In the genomic region with DNA sequence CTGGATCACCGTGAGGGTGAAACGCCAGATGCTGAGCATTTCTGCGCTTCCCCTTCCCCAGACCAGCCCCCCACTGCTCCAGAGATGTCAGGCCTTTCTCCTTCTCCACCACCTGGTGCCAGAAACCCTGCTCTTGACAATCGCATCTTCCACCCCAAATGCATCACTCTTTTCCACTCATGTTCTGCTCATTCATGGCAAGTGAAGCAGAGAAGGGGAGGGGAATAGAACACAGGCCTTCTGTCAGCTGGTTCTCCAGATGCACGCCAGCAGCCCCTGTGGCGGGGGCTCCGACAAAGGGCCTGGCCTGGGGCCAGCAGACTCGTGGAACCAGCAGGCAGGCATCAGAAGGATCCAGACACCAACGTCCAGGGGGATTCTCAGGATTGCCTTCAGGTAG, we compare ENCODE assay signal across 10 cellular contexts.
DNase-seq lines count a peak whose midpoint lies in the region; ATAC-seq and TF ChIP-seq lines count a peak whose summit lies in the region.
"Had no signal": no experiment of that assay in that cellular context is flagged by ENCODE, and none has a peak within 500 bp of the region (broad histone marks: within the 10 kb centered on the region; RNA-seq: fewer than 3 reads in every experiment).

No MANE protein-coding gene starts in this region.

- peak overlapping the region; percentile 47 to 63 (median 62) for H3K4me3 Mint-ChIP-seq in T-cell

- intact Hi-C loops in A673 (cut with micrococcal nuclease; ENCODE audit: unreplicated experiment): no loop called here

- no peak overlapping the region for H3K4me2 ChIP-seq in DND-41 (ENCODE audit: insufficient read depth, low read length)

- H3K27ac ChIP-seq in A673 (ENCODE audit: low read depth, low read length, poor library complexity, severe bottlenecking) (no peak overlapping the region), DND-41 (ENCODE audit: low read length) (peak overlapping the region; percentile 52)
- H3K27ac ChIP-seq: pancreas, VCaP had no signal

- peak overlapping the region; percentile 79 to 94 for H3K27ac Mint-ChIP-seq in T-cell

- H3K9me3 Mint-ChIP-seq in T-cell: peaks cover 0 to 8% (median 0%) of the 10 kb centered on the region in 3 donors

- peaks cover 13% of the 10 kb centered on the region for H3K4me1 ChIP-seq in A673 (ENCODE audit: insufficient read depth, low read length, poor library complexity, severe bottlenecking)
- peaks cover 15% of the 10 kb centered on the region for H3K4me1 ChIP-seq in DND-41 (ENCODE audit: insufficient read depth, low read length)
- H3K4me1 ChIP-seq: pancreas had no signal

- no peak for TF ChIP-seq CTCF in A673 (conservative IDR thresholded peaks at IDR 0.05; ENCODE audit: low read depth, low read length)
- TF ChIP-seq CTCF in DND-41 (IDR thresholded peaks at IDR 0.05; ENCODE audit: borderline replicate concordance, extremely low read depth, low read length, poor library complexity, severe bottlenecking): no peak

- BruUV-seq in A673 (replicated peaks; lab: Mats Ljungman, UMichigan): no TSS peak

- H3K27me3 ChIP-seq in A673 (replicated peaks; ENCODE audit: insufficient read depth, low read depth, low read length, poor library complexity): no peaks in the 10 kb centered on the region
- H3K27me3 ChIP-seq in DND-41 (ENCODE audit: insufficient read depth, low read length, poor library complexity): no peaks in the 10 kb centered on the region
- H3K27me3 ChIP-seq: pancreas had no signal

- peaks cover 12% of the 10 kb centered on the region for H4K20me1 ChIP-seq in DND-41 (ENCODE audit: insufficient read depth, low read length)

- ATAC-seq in DND-41 (ENCODE audit: insufficient read depth, low read depth) (0 out of 3 replicates have a peak, but pooled peaks have one; percentile 41), T-cell (replicated peaks in 1 of 4) (no peak), GM19463 (IDR thresholded peaks at IDR 0.05; ENCODE audit: unreplicated experiment) (no peak)
- ATAC-seq: pancreas had no signal

- H3K4me1 Mint-ChIP-seq in T-cell: peaks cover 53 to 66% (median 54%) of the 10 kb centered on the region in 3 donors

- H3K36me3 Mint-ChIP-seq in T-cell: peaks cover 10% of the 10 kb centered on the region

- no peak overlapping the region for H3K4me3 ChIP-seq in A673 (ENCODE audit: low read depth, low read length, poor library complexity, severe bottlenecking)
- H3K4me3 ChIP-seq in DND-41 (ENCODE audit: low read depth in 1 of 2, low read length in 2 of 2): no peak overlapping the region
- H3K4me3 ChIP-seq: pancreas had no signal

- no peak overlapping the region for H2AFZ ChIP-seq in DND-41 (ENCODE audit: low read depth, low read length)

- H3K36me3 ChIP-seq in A673 (ENCODE audit: insufficient read depth, low read length, poor library complexity, severe bottlenecking) (no peaks in the 10 kb centered on the region), DND-41 (ENCODE audit: insufficient read depth, low read length) (no peaks in the 10 kb centered on the region)
- H3K36me3 ChIP-seq: pancreas had no signal

- DNase-seq in A673 (ENCODE audit: low spot score): peak; percentile 30
- DNase-seq in DND-41: no peak
- no peak for DNase-seq in T-cell
- DNase-seq in medulla oblongata (ENCODE audit: extremely low spot score): peak; percentile 46
- no peak for DNase-seq in midbrain (lab: John Stamatoyannopoulos, UW)
- DNase-seq in central memory CD4-positive, alpha-beta T cell: no peak
- DNase-seq in hippocampal formation (lab: John Stamatoyannopoulos, UW): no peak

- CTCF ChIA-PET in A673 (lab: Charles Lee): no interaction called here
- CTCF ChIA-PET in T-cell (lab: Charles Lee): no interaction called here

- H3K79me2 ChIP-seq in DND-41 (ENCODE audit: insufficient read depth, low read length): peaks cover 21% of the 10 kb centered on the region; the same call in 1 of the 2 replicates

- no peaks in the 10 kb centered on the region for H3K27me3 Mint-ChIP-seq in T-cell

- POLR2A ChIA-PET in A673 (lab: Charles Lee; ENCODE audit: low non-redundant PET): no interaction called here
- POLR2A ChIA-PET in T-cell (lab: Charles Lee): interaction anchor here in 1 of 2 donors (0.7 kb wide), 1 partner anchor 31 kb away, joined by 4 read pairs; no protein-coding TSS in a partner anchor

- H3K9me3 ChIP-seq in A673 (ENCODE audit: low read depth, low read length, poor library complexity, severe bottlenecking) (no peaks in the 10 kb centered on the region), DND-41 (ENCODE audit: insufficient read depth, low read length, severe bottlenecking) (no peaks in the 10 kb centered on the region)
- H3K9me3 ChIP-seq: pancreas had no signal

- no peak overlapping the region for H3K9ac ChIP-seq in DND-41 (ENCODE audit: low read depth, low read length)

Comparison
In these comparisons a context has a peak if more than half of its experiments do, and no peak if none do; other contexts are left out.
1. DNase-seq: peak in A673 (single experiment) and medulla oblongata (single experiment); none in DND-41 (single experiment), T-cell (0 of 34), midbrain (single experiment), central memory CD4-positive, alpha-beta T cell (single experiment) and hippocampal formation (0 of 2).